Comparison of ENCODE assay signal across 1 cellular context in the genomic region with DNA sequence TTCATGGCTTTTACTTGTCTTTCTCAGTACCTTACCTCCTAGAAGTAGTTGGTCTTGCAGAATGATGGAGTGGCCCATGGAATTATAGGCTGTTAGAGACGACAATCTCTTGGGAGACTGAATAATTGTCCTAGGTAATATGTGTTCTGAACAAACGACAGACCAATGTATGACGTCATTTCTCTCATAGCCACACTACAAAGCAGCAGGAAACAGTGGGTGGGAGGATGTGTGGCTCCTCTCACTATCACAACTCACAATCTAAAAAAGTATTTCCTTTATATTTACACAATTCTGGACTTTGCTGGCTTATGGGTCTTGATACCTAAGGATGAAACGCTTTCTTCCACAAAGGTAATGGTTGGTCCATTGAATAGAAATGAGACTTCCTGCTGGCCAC.
TF ChIP-seq lines count a peak whose summit lies in the region.

No MANE protein-coding gene starts in this region.

TF ChIP-seq in HEK293, 187 proteins besides CTCF, POLR2A, EP300 and RAD21 (continued from another document):
- TF ChIP-seq, protein P1, sequence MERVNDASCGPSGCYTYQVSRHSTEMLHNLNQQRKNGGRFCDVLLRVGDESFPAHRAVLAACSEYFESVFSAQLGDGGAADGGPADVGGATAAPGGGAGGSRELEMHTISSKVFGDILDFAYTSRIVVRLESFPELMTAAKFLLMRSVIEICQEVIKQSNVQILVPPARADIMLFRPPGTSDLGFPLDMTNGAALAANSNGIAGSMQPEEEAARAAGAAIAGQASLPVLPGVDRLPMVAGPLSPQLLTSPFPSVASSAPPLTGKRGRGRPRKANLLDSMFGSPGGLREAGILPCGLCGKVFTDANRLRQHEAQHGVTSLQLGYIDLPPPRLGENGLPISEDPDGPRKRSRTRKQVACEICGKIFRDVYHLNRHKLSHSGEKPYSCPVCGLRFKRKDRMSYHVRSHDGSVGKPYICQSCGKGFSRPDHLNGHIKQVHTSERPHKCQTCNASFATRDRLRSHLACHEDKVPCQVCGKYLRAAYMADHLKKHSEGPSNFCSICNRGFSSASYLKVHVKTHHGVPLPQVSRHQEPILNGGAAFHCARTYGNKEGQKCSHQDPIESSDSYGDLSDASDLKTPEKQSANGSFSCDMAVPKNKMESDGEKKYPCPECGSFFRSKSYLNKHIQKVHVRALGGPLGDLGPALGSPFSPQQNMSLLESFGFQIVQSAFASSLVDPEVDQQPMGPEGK (tag by site-specific recombination; IDR thresholded peaks at IDR 0.05) = no peak
- TF ChIP-seq, protein P2, sequence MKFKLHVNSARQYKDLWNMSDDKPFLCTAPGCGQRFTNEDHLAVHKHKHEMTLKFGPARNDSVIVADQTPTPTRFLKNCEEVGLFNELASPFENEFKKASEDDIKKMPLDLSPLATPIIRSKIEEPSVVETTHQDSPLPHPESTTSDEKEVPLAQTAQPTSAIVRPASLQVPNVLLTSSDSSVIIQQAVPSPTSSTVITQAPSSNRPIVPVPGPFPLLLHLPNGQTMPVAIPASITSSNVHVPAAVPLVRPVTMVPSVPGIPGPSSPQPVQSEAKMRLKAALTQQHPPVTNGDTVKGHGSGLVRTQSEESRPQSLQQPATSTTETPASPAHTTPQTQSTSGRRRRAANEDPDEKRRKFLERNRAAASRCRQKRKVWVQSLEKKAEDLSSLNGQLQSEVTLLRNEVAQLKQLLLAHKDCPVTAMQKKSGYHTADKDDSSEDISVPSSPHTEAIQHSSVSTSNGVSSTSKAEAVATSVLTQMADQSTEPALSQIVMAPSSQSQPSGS (tag by site-specific recombination; IDR thresholded peaks at IDR 0.05; ENCODE audit: low read depth) = peak; percentile 85
